Comparison of ENCODE assay signal across 1 cellular context in genomic region chr1:16755932-16756331, GRCh38. TPM values are rescaled to one million over a fixed set of nuclear protein-coding genes. Genes with fewer than 3 reads are reported as not detected.
"Had no signal": no experiment of that assay in that cellular context is flagged by ENCODE, and none has a peak within 500 bp of the region (broad histone marks: within the 10 kb centered on the region; RNA-seq: fewer than 3 reads in every experiment).

No MANE protein-coding gene starts in this region.

RNA-seq across cellular contexts. Expression of gene RNU1-4, which starts 15.6 kb away (rescaled TPM):
- total RNA-seq: G401 had no signal
